In genomic region chr22:50507991-50508884, GRCh38 we compare ENCODE assay signal across 8 cellular contexts. TPM values are rescaled to one million over a fixed set of nuclear protein-coding genes. Genes with fewer than 3 reads are reported as not detected.
DNase-seq lines count a peak whose midpoint lies in the region; ATAC-seq, FAIRE-seq and TF ChIP-seq lines count a peak whose summit lies in the region.

Gene NCAPH2, plus strand, starts transcription at chr22:50508224. Its CDS starts 114 bp downstream, at chr22:50508338.

- intact Hi-C loops in dendritic cell treated with granulocyte-macrophage colony-stimulating factor and Interleukin-4, amounts not matched to agents 40 ng/mL and 50 ng/mL, for 4 days (cut with micrococcal nuclease), result loop anchor here (2.0 to 5.0 kb wide), 2 partner anchors 55 to 74 kb away; partner anchors contain the start of genes CHKB and SYCE3
- intact Hi-C loops in left lung (cut with DNase I), result loop anchor here in 1 of 2 donors (10.0 kb wide), 1 partner anchor 87 kb away; no protein-coding TSS in a partner anchor

- H3K4me1 ChIP-seq in BE2C (no peaks in the 10 kb centered on the region), left lung (peaks cover 17 to 36% of the 10 kb centered on the region in 2 donors)

- H3K4me3 ChIP-seq in BE2C (ENCODE audit: low read depth, low read length) (peak within 1 kb of the TSS; percentile 94), left lung (peak within 1 kb of the TSS; percentile 88 to 90)

- peak within 1 kb of the TSS; percentile 96 for H3K27ac Mint-ChIP-seq in dendritic cell treated with granulocyte-macrophage colony-stimulating factor and Interleukin-4, amounts not matched to agents 40 ng/mL and 50 ng/mL, for 4 days

- peak within 1 kb of the TSS; percentile 98 for H3K4me3 Mint-ChIP-seq in dendritic cell treated with granulocyte-macrophage colony-stimulating factor and Interleukin-4, amounts not matched to agents 40 ng/mL and 50 ng/mL, for 4 days

- H3K36me3 ChIP-seq in BE2C (peaks cover 37% of the 10 kb centered on the region), left lung (peaks cover 0 to 25% of the 10 kb centered on the region in 2 donors)

- peak; percentile 97 for FAIRE-seq in GM19239 (lab: Jason Lieb, UNC)

- peaks cover 55% of the 10 kb centered on the region for H3K36me3 Mint-ChIP-seq in dendritic cell treated with granulocyte-macrophage colony-stimulating factor and Interleukin-4, amounts not matched to agents 40 ng/mL and 50 ng/mL, for 4 days (ENCODE audit: low read depth)

- H3K27ac ChIP-seq in left lung, result peak within 1 kb of the TSS; percentile 82 to 90

- no peaks in the 10 kb centered on the region for H3K9me3 Mint-ChIP-seq in dendritic cell treated with granulocyte-macrophage colony-stimulating factor and Interleukin-4, amounts not matched to agents 40 ng/mL and 50 ng/mL, for 4 days

- ATAC-seq in HG03442 (IDR thresholded peaks at IDR 0.05; ENCODE audit: unreplicated experiment) (peak; percentile 59), left lung (peak; percentile 81)

- H3K27me3 Mint-ChIP-seq in dendritic cell treated with granulocyte-macrophage colony-stimulating factor and Interleukin-4, amounts not matched to agents 40 ng/mL and 50 ng/mL, for 4 days, result no peaks in the 10 kb centered on the region

- no peak for TF ChIP-seq CTCF in BE2C (IDR thresholded peaks at IDR 0.05; ENCODE audit: low read depth, low read length)
- no peak for TF ChIP-seq CTCF in left lung (IDR thresholded peaks at IDR 0.05)

- H3K27me3 ChIP-seq in BE2C, result no peaks in the 10 kb centered on the region
- H3K27me3 ChIP-seq in left lung, result no peaks in the 10 kb centered on the region

- peak; percentile 98 for DNase-seq in BE2C
- DNase-seq in GM19239 (ENCODE audit: insufficient read length, low spot score), result peak; percentile 100
- peak; percentile 88 for DNase-seq in NCI-H526 treated with DMSO at 0.1 percent for 48 hours (lab: John Stamatoyannopoulos, UW)
- DNase-seq in activated CD4-positive, alpha-beta T cell treated with anti-CD3 and anti-CD28 coated beads, Interleukin-2, amount 50 U/mL, for 4 hours, result peak; percentile 96 to 97
- DNase-seq in left lung, result peak; percentile 96 to 99
- DNase-seq in stimulated activated CD4-positive, alpha-beta T cell treated with anti-CD3 and anti-CD28 coated beads, Interleukin-2, amount 100 ng/mL, for 4 hours (ENCODE audit: low read depth), result peak; percentile 97

- peaks cover 35% of the 10 kb centered on the region for H3K4me1 Mint-ChIP-seq in dendritic cell treated with granulocyte-macrophage colony-stimulating factor and Interleukin-4, amounts not matched to agents 40 ng/mL and 50 ng/mL, for 4 days (ENCODE audit: low read depth)

- no peaks in the 10 kb centered on the region for H3K9me3 ChIP-seq in BE2C
- H3K9me3 ChIP-seq in left lung, result no peaks in the 10 kb centered on the region

RNA-seq across cellular contexts. Expression of gene NCAPH2, which starts in this region (rescaled TPM):
- 201 TPM for polyA plus RNA-seq in BE2C (2012; ENCODE audit: insufficient read depth, insufficient read length, low read depth)
- 10 to 100 TPM; 45.5 to 50.1 TPM for total RNA-seq in left lung

Comparison
In these comparisons a context has a peak if more than half of its experiments do, and no peak if none do; other contexts are left out.
1. Peak in every context shown above with its lines: DNase-seq, ATAC-seq, H3K4me3 ChIP-seq and H3K27ac ChIP-seq.